Comparison of ENCODE assay signal across 14 cellular contexts in genomic region chr2:158573739-158574138, GRCh38.
DNase-seq lines count a peak whose midpoint lies in the region; ATAC-seq and TF ChIP-seq lines count a peak whose summit lies in the region.
"Had no signal": no experiment of that assay in that cellular context is flagged by ENCODE, and none has a peak within 500 bp of the region (broad histone marks: within the 10 kb centered on the region; RNA-seq: fewer than 3 reads in every experiment).

No MANE protein-coding gene starts in this region.

- no peaks in the 10 kb centered on the region for H3K79me2 ChIP-seq in DND-41 (ENCODE audit: insufficient read depth, low read length)
- no peaks in the 10 kb centered on the region for H3K79me2 ChIP-seq in H9 (ENCODE audit: insufficient read depth, low read length)

- no peak overlapping the region for H2AFZ ChIP-seq in DND-41 (ENCODE audit: low read depth, low read length)
- H2AFZ ChIP-seq in H9 (ENCODE audit: low read length): no peak overlapping the region

- H4K20me1 ChIP-seq in DND-41 (ENCODE audit: insufficient read depth, low read length) (no peaks in the 10 kb centered on the region), H9 (ENCODE audit: control insufficient read depth, insufficient read depth, insufficient read length) (no peaks in the 10 kb centered on the region)

- in situ Hi-C loops in brain microvascular endothelial cell (cut with HindIII; ENCODE audit: low pct_ligation_motif_present, low sequenced_read_pairs): no loop called here

- H3K4me1 Mint-ChIP-seq in H9: peaks cover 7 to 13% of the 10 kb centered on the region in 2 experiments

- H2BK20ac ChIP-seq in H9 (ENCODE audit: low read depth, low read length, poor library complexity, severe bottlenecking): no peak overlapping the region

- no peak overlapping the region for H3K4ac ChIP-seq in H9 (ENCODE audit: low read depth, low read length)

- no peak overlapping the region for H3K56ac ChIP-seq in H9 (ENCODE audit: insufficient read length, low read depth, low read length)

- H3K4me1 ChIP-seq in DND-41 (ENCODE audit: insufficient read depth, low read length) (no peaks in the 10 kb centered on the region), H9 (ENCODE audit: insufficient read depth, low read length) (no peaks in the 10 kb centered on the region)

- no peak overlapping the region for H3K18ac ChIP-seq in H9 (ENCODE audit: insufficient read length, low read depth, low read length)

- H3T11ph ChIP-seq in H9 (ENCODE audit: low read length): no peak overlapping the region

- WGBS in H9 (ENCODE audit: extremely low coverage, insufficient read length, low lambda C conversion rate): no CpG with 5 or more reads among the region's 1 CpG

- H3K9me3 ChIP-seq in DND-41 (ENCODE audit: insufficient read depth, low read length, severe bottlenecking) (no peaks in the 10 kb centered on the region), H9 (ENCODE audit: control insufficient read depth, low read depth, low read length) (no peaks in the 10 kb centered on the region)

- peak; percentile 17; the same call in 1 of the 3 replicates for ATAC-seq in DND-41 (ENCODE audit: insufficient read depth, low read depth)

- H3K27me3 ChIP-seq in DND-41 (ENCODE audit: insufficient read depth, low read length, poor library complexity) (no peaks in the 10 kb centered on the region), H9 (ENCODE audit: insufficient read depth, low read length) (no peaks in the 10 kb centered on the region), brain microvascular endothelial cell (replicated peaks) (no peaks in the 10 kb centered on the region)

- no peak overlapping the region for H3K4me3 ChIP-seq in DND-41 (ENCODE audit: low read depth in 1 of 2, low read length in 2 of 2)
- no peak overlapping the region for H3K4me3 ChIP-seq in brain microvascular endothelial cell (ENCODE audit: low read depth, low read length)

- H3K23ac ChIP-seq in H9 (ENCODE audit: insufficient read length, low read depth, low read length): no peak overlapping the region

- H3K9me3 Mint-ChIP-seq in H9: no peaks in the 10 kb centered on the region

- H4K91ac ChIP-seq in H9 (ENCODE audit: insufficient read length, low read depth, low read length): no peak overlapping the region

- H2BK15ac ChIP-seq in H9 (ENCODE audit: low read depth, low read length): no peak overlapping the region

- H3K4me2 ChIP-seq in DND-41 (ENCODE audit: insufficient read depth, low read length) (no peak overlapping the region), H9 (ENCODE audit: insufficient read depth, insufficient read length, low read length) (no peak overlapping the region)

- H3K9ac ChIP-seq in DND-41 (ENCODE audit: low read depth, low read length): no peak overlapping the region
- H3K9ac ChIP-seq in H9 (ENCODE audit: extremely low read depth, insufficient read length, low read length): no peak overlapping the region

- H3K14ac ChIP-seq in H9 (ENCODE audit: insufficient read depth, low read length): no peak overlapping the region

- no peak overlapping the region for H3K4me3 Mint-ChIP-seq in H9
- H3K4me3 Mint-ChIP-seq: CD4-positive, CD25-positive, alpha-beta regulatory T cell had no signal

- H3K36me3 Mint-ChIP-seq in H9 (ENCODE audit: insufficient read depth in 1 of 3, low read depth in 3 of 3): no peaks in the 10 kb centered on the region

- DNase-seq in DND-41: no peak
- peak; percentile 30 for DNase-seq in H9
- DNase-seq in brain microvascular endothelial cell: no peak
- DNase-seq in myocyte (ENCODE audit: low read depth): peak; percentile 7
- no peak for DNase-seq in globus pallidus (ENCODE audit: low spot score)
- DNase-seq in NCI-H345 treated with DMSO at 0.1 percent for 48 hours (lab: John Stamatoyannopoulos, UW; ENCODE audit: unreplicated experiment): no peak
- DNase-seq in germinal center (ENCODE audit: low spot score): no peak
- DNase-seq: ACHN; CD4-positive, CD25-positive, alpha-beta regulatory T cell; HCEC 1CT; NCI-H1092; NCI-H1694 treated with DMSO at 0.1 percent for 48 hours; NCI-H82; SIG-M5 had no signal

- H2BK5ac ChIP-seq in H9 (ENCODE audit: insufficient read length, low read length): no peak overlapping the region

- H2AK5ac ChIP-seq in H9 (ENCODE audit: insufficient read length, low read length): no peak overlapping the region

- H3K27ac ChIP-seq in DND-41 (ENCODE audit: low read length): no peak overlapping the region
- H3K27ac ChIP-seq in H9 (ENCODE audit: insufficient read length, low read depth, low read length): no peak overlapping the region
- no peak overlapping the region for H3K27ac ChIP-seq in brain microvascular endothelial cell

- peaks cover 5% of the 10 kb centered on the region; the same call in 1 of the 2 replicates for H3K36me3 ChIP-seq in DND-41 (ENCODE audit: insufficient read depth, low read length)
- H3K36me3 ChIP-seq in brain microvascular endothelial cell (replicated peaks): no peaks in the 10 kb centered on the region

- peak overlapping the region in 1 of 3 experiments; percentile 28; a peak in 1 of 7 replicates for H3K27ac Mint-ChIP-seq in H9
- H3K27ac Mint-ChIP-seq: CD4-positive, CD25-positive, alpha-beta regulatory T cell had no signal

- no peak for TF ChIP-seq CTCF in DND-41 (IDR thresholded peaks at IDR 0.05; ENCODE audit: borderline replicate concordance, extremely low read depth, low read length, poor library complexity, severe bottlenecking)
- TF ChIP-seq CTCF in H9 (conservative IDR thresholded peaks at IDR 0.05): no peak
- TF ChIP-seq CTCF in brain microvascular endothelial cell (IDR thresholded peaks at IDR 0.05; ENCODE audit: low read depth, low read length, missing control alignments): peak; percentile 15

- no peak overlapping the region for H2BK120ac ChIP-seq in H9 (ENCODE audit: low read depth, low read length, poor library complexity, severe bottlenecking)

- H4K8ac ChIP-seq in H9 (replicated peaks; ENCODE audit: insufficient read length, low read depth, low read length): no peak overlapping the region

- no peaks in the 10 kb centered on the region for H3K23me2 ChIP-seq in H9 (ENCODE audit: insufficient read length, low read depth, low read length, poor library complexity, severe bottlenecking)

- no peak overlapping the region for H2BK12ac ChIP-seq in H9 (ENCODE audit: insufficient read length, low read depth, low read length)

- H3K79me1 ChIP-seq in H9 (ENCODE audit: insufficient read depth, low read depth, low read length, poor library complexity, severe bottlenecking): no peaks in the 10 kb centered on the region

- H3K27me3 Mint-ChIP-seq in H9 (ENCODE audit: low read depth): no peaks in the 10 kb centered on the region
- H3K27me3 Mint-ChIP-seq: CD4-positive, CD25-positive, alpha-beta regulatory T cell had no signal

- no peak overlapping the region for H4K5ac ChIP-seq in H9 (ENCODE audit: insufficient read length, low read depth, low read length)

Comparison
In these comparisons a context has a peak if more than half of its experiments do, and no peak if none do; other contexts are left out.
1. DNase-seq: peak in H9 (single experiment) and myocyte (single experiment); none in DND-41 (single experiment), brain microvascular endothelial cell (single experiment), globus pallidus (single experiment), NCI-H345 treated with DMSO at 0.1 percent for 48 hours (single experiment) and germinal center (single experiment).